In the genomic region with DNA sequence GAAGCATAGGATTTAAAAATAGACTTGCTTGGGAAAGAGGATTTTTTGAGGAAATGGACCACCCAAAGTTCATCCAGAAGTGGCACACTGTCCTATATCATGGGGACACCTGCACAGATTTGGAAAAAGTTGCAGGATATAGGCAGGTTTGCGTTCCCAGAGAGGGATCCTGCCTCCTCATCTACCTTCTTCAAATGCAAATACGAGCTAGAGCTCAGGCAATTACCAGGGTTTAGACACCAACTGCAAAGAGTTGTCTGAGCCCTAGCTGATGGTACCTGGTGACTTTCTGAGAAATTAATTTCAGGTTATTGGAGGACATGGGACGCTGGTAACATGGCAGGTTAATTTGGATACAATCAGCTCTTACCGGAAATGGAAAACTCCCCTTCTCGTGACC, we compare ENCODE assay signal across 3 cellular contexts.
"Had no signal": no experiment of that assay in that cellular context is flagged by ENCODE, and none has a peak within 500 bp of the region (broad histone marks: within the 10 kb centered on the region; RNA-seq: fewer than 3 reads in every experiment).

No MANE protein-coding gene starts in this region.

- DNase-seq: GDM1, GF-D8 had no signal

- H3K4me3 ChIP-seq: GM12878 had no signal

- ATAC-seq: GM12878 had no signal
